ENCODE assay signal across 21 cellular contexts in the genomic region with DNA sequence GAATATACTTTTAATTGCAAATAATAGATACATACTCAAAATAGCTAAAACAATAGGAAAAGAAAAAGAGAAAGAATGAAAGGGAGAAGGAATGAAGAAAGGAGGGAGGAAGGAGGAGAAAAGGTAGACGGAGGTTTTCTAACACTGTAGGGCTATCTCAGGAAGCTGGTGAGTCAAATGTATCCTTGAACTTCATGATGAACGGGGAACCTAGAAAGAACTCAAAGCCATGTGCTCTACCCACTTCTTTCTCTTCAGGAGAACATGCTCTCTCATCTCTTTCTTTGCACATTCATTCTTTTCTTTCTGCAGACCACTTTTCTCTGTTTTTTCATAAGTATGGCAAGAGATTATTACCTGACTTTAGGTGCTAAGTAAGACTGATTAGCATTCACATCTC.
"Had no signal": no experiment of that assay in that cellular context is flagged by ENCODE, and none has a peak within 500 bp of the region (broad histone marks: within the 10 kb centered on the region; RNA-seq: fewer than 3 reads in every experiment).

No MANE protein-coding gene starts in this region.

- H3K4me1 ChIP-seq: gastrocnemius medialis, parathyroid adenoma, right lobe of liver had no signal

- H3K36me3 ChIP-seq: gastrocnemius medialis, right lobe of liver, thoracic aorta, upper lobe of left lung, WERI-Rb-1 had no signal

- H3K4me3 Mint-ChIP-seq: activated naive CD8-positive, alpha-beta T cell; activated T-helper 1 cell treated with anti-CD3 and anti-CD28 coated beads, Interleukin-12 subunit alpha, Interleukin-12 subunit beta, Interleukin-2, Interleukin-4 antibody, amounts not matched to agents 30 ng/mL and 10 ng/mL and 1 ng/mL, durations not matched to agents 14 hours and 24 hours and 36 hours; mesothelial cell of epicardium; nephron had no signal

- H3K4me1 Mint-ChIP-seq: mesothelial cell of epicardium, nephron had no signal

- H3K79me2 ChIP-seq: parathyroid adenoma had no signal

- DNase-seq: activated CD4-positive, alpha-beta T cell treated with anti-CD3 and anti-CD28 coated beads, Interleukin-2, amount 50 U/mL, for 4 hours; cerebellar nuclear complex; cortex of kidney; effector CD4-positive, alpha-beta T cell; gastrocnemius medialis; head of caudate nucleus; kidney; right lobe of liver; stimulated activated CD4-positive, alpha-beta T cell treated with anti-CD3 and anti-CD28 coated beads, Interleukin-4, amount 100 ng/mL, for 1 hour; upper lobe of left lung; WERI-Rb-1 had no signal

- H3K9me3 ChIP-seq: gastrocnemius medialis, right lobe of liver, thoracic aorta, upper lobe of left lung had no signal

- H3K27me3 ChIP-seq: gastrocnemius medialis, right lobe of liver, upper lobe of left lung had no signal

- H3K27ac ChIP-seq: gastrocnemius medialis, parathyroid adenoma, right lobe of liver, thoracic aorta, upper lobe of left lung, WERI-Rb-1 had no signal

- H3K27ac Mint-ChIP-seq: activated naive CD8-positive, alpha-beta T cell; activated T-helper 1 cell treated with anti-CD3 and anti-CD28 coated beads, Interleukin-12 subunit alpha, Interleukin-12 subunit beta, Interleukin-2, Interleukin-4 antibody, amounts not matched to agents 30 ng/mL and 10 ng/mL and 1 ng/mL, durations not matched to agents 14 hours and 24 hours and 36 hours; mesothelial cell of epicardium; nephron had no signal

- H3K36me3 Mint-ChIP-seq: mesothelial cell of epicardium had no signal

- H3K4me3 ChIP-seq: gastrocnemius medialis, lung, right lobe of liver, smooth muscle cell, thoracic aorta, upper lobe of left lung had no signal

- H3K4me2 ChIP-seq: smooth muscle cell had no signal

- ATAC-seq: esophagus mucosa, gastrocnemius medialis, left lobe of liver, right lobe of liver had no signal
